In the genomic region with DNA sequence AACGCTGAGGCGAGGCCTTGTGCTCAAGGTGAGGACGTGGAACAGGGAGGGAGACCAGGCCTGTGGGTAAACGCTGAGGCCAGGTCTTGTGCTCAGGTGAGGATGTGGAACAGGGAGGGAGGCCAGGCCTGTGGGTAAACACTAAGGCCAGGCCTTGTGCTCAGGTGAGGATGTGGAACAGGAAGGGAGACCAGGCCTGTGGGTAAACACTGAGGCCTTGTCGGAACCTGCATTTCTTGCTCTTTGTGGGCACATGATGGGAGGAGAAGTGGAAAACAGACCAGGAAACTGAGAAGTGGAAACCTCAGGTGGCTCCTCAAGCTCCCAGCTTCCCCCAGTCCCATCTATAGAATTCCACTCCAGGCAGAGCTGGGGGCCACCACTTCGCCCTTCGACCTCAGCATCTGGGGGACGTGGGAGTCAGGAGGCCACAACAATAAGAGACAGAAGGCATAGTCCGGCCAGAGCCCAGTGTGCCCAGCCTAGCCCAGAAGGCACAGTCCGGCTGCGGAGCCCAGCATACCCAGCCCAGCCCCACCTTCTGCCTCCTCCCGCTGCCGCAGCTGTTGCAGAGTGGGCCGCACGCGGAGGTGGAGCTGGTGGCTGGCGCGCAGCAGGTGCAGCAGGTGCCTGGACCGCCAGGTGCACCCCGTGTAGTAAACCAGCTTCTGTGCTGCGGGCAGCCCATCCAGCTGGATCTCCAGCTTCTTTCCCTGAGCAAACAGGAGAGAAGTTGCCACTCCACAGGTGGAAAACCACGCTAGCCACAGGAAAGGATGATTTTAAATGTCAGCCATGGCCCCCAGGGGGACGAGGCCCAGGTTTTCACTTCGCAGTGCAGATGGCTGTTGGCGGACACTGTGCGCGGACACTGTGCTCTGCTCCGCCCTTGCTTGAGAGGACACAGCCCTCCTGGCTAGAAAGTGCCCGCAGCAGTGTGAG, we compare ENCODE assay signal across 17 cellular contexts. TPM values are rescaled to one million over a fixed set of nuclear protein-coding genes. Genes with fewer than 3 reads are reported as not detected.
DNase-seq lines count a peak whose midpoint lies in the region; ATAC-seq, FAIRE-seq and TF ChIP-seq lines count a peak whose summit lies in the region.
"Had no signal": no experiment of that assay in that cellular context is flagged by ENCODE, and none has a peak within 500 bp of the region (broad histone marks: within the 10 kb centered on the region; RNA-seq: fewer than 3 reads in every experiment).

No MANE protein-coding gene starts in this region.

- dilution Hi-C loops in mammary epithelial cell (cut with HindIII; ENCODE audit: low sequenced_read_pairs): no loop called here

- WGBS in mammary epithelial cell (ENCODE audit: low coverage, missing lambda C conversion rate): 93% methylated on average over 20 of the region's 29 CpGs

- no peaks in the 10 kb centered on the region for H3K9me3 ChIP-seq in mammary epithelial cell (replicated peaks; ENCODE audit: insufficient read depth, low read length)
- H3K9me3 ChIP-seq: esophagus squamous epithelium, heart right ventricle had no signal

- H3K9ac ChIP-seq in mammary epithelial cell (ENCODE audit: insufficient read depth, low read length): no peak overlapping the region

- H3K27ac Mint-ChIP-seq in MCF 10A (ENCODE audit: low read depth, unreplicated experiment) (no peak overlapping the region), WTC11 (peak overlapping the region; percentile 68; the same call in 1 of the 2 replicates), HFFc6 (no peak overlapping the region)
- H3K27ac Mint-ChIP-seq: activated CD8-positive, alpha-beta memory T cell treated with anti-CD3 and anti-CD28 coated beads, Interleukin-2, amount 10 ng/mL, durations not matched to agents 7 days and 5 days; CD4-positive, alpha-beta memory T cell had no signal

- no TSS peak for BruUV-seq in mammary epithelial cell (replicated peaks; lab: Mats Ljungman, UMichigan)
- no TSS peak for BruUV-seq in MCF 10A (replicated peaks; lab: Mats Ljungman, UMichigan)

- H3K36me3 Mint-ChIP-seq in MCF 10A (ENCODE audit: insufficient read depth, unreplicated experiment): no peaks in the 10 kb centered on the region
- H3K36me3 Mint-ChIP-seq in WTC11: no peaks in the 10 kb centered on the region
- no peaks in the 10 kb centered on the region for H3K36me3 Mint-ChIP-seq in HFFc6 (ENCODE audit: low read depth)
- H3K36me3 Mint-ChIP-seq: activated CD8-positive, alpha-beta memory T cell treated with anti-CD3 and anti-CD28 coated beads, Interleukin-2, amount 10 ng/mL, durations not matched to agents 7 days and 5 days; CD4-positive, alpha-beta memory T cell had no signal

- no peaks in the 10 kb centered on the region for H3K27me3 ChIP-seq in mammary epithelial cell (ENCODE audit: insufficient read depth, low read length)
- H3K27me3 ChIP-seq: esophagus squamous epithelium, heart right ventricle had no signal

- in situ Hi-C loops in mammary epithelial cell (cut with MboI; ENCODE audit: low sequenced_read_pairs in 2 of 2): no loop called here

- no peak for DNase-seq in mammary epithelial cell
- no peak for DNase-seq in MCF 10A (ENCODE audit: unreplicated experiment)
- DNase-seq in NCI-H2171 (lab: John Stamatoyannopoulos, UW): peak; percentile 62
- DNase-seq in WTC11 (ENCODE audit: low spot score): no peak
- DNase-seq in ureter (ENCODE audit: low spot score): peak; percentile 65
- DNase-seq in GM19240 (ENCODE audit: insufficient read length, low spot score): no peak
- DNase-seq in H54 (ENCODE audit: insufficient read length, low spot score): no peak
- no peak for DNase-seq in HFFc6
- DNase-seq: 8988T; activated CD8-positive, alpha-beta memory T cell treated with anti-CD3 and anti-CD28 coated beads, Interleukin-2, amount 10 ng/mL, durations not matched to agents 7 days and 5 days; esophagus squamous epithelium; GF-D8; heart right ventricle; kidney had no signal

- H3K4me3 Mint-ChIP-seq in MCF 10A (ENCODE audit: unreplicated experiment) (no peak overlapping the region), WTC11 (no peak overlapping the region), HFFc6 (no peak overlapping the region)
- H3K4me3 Mint-ChIP-seq: activated CD8-positive, alpha-beta memory T cell treated with anti-CD3 and anti-CD28 coated beads, Interleukin-2, amount 10 ng/mL, durations not matched to agents 7 days and 5 days; CD4-positive, alpha-beta memory T cell had no signal

- no peak for ATAC-seq in WTC11
- ATAC-seq: activated CD8-positive, alpha-beta memory T cell treated with anti-CD3 and anti-CD28 coated beads, Interleukin-2, amount 10 ng/mL, durations not matched to agents 7 days and 5 days had no signal

- H3K79me2 ChIP-seq in mammary epithelial cell (ENCODE audit: insufficient read depth, low read length): no peaks in the 10 kb centered on the region

- H3K4me2 ChIP-seq in mammary epithelial cell (ENCODE audit: insufficient read depth, low read depth, low read length): no peak overlapping the region

- H3K27ac ChIP-seq in mammary epithelial cell (ENCODE audit: insufficient read depth, low read depth, low read length): no peak overlapping the region
- H3K27ac ChIP-seq: heart right ventricle, SK-N-MC had no signal

- FAIRE-seq in H54 (lab: Jason Lieb, UNC): no peak
- FAIRE-seq: kidney had no signal

- POLR2A ChIA-PET in MCF 10A (lab: Yijun Ruan, JAX): interaction anchor here (0.6 kb wide), 1 partner anchor 696 kb away, joined by 3 read pairs; no protein-coding TSS in a partner anchor
- POLR2A ChIA-PET in WTC11 (lab: Charles Lee): no interaction called here

- peak overlapping the region; percentile 21 for H2AFZ ChIP-seq in mammary epithelial cell (ENCODE audit: low read depth, low read length)

- CTCF ChIA-PET in mammary epithelial cell (lab: Charles Lee; ENCODE audit: low non-redundant PET) (no interaction called here), MCF 10A (lab: Yijun Ruan, JAX) (interaction anchor here (0.6 to 1.3 kb wide), 3 partner anchors 23 to 299 kb away, joined by 3 read pairs; no protein-coding TSS in a partner anchor), WTC11 (lab: Charles Lee) (interaction anchor here (0.8 to 4.1 kb wide), 8 partner anchors 10 to 70 kb away, joined by 3 to 83 read pairs (median 8); no protein-coding TSS in a partner anchor)

- no peak for TF ChIP-seq POLR2A in H54 (IDR thresholded peaks at IDR 0.05; ENCODE audit: low read depth, low read length)

- H3K27me3 Mint-ChIP-seq in MCF 10A (ENCODE audit: insufficient read depth, unreplicated experiment) (no peaks in the 10 kb centered on the region), WTC11 (ENCODE audit: low read depth) (no peaks in the 10 kb centered on the region), HFFc6 (ENCODE audit: insufficient read depth) (peaks cover 5% of the 10 kb centered on the region)
- H3K27me3 Mint-ChIP-seq: activated CD8-positive, alpha-beta memory T cell treated with anti-CD3 and anti-CD28 coated beads, Interleukin-2, amount 10 ng/mL, durations not matched to agents 7 days and 5 days; CD4-positive, alpha-beta memory T cell had no signal

- H4K20me1 ChIP-seq in mammary epithelial cell (ENCODE audit: insufficient read depth, low read length): no peaks in the 10 kb centered on the region

- H3K9me3 Mint-ChIP-seq in MCF 10A (ENCODE audit: unreplicated experiment) (no peaks in the 10 kb centered on the region), WTC11 (no peaks in the 10 kb centered on the region), HFFc6 (peaks cover 12% of the 10 kb centered on the region; the same call in 1 of the 2 replicates)
- H3K9me3 Mint-ChIP-seq: CD4-positive, alpha-beta memory T cell had no signal

- intact Hi-C loops in mammary epithelial cell (cut with micrococcal nuclease) (loop anchor here (2.0 kb wide), 1 partner anchor 823 kb away; no protein-coding TSS in a partner anchor), MCF 10A (cut with micrococcal nuclease) (no loop called here)

- no peak for TF ChIP-seq CTCF in mammary epithelial cell (conservative IDR thresholded peaks at IDR 0.05 in 1 of 2, IDR thresholded peaks at IDR 0.05 in 1 of 2; ENCODE audit: extremely low read depth in 1 of 2, insufficient read depth in 1 of 2, low read depth in 1 of 2, low read length in 2 of 2)
- no peak for TF ChIP-seq CTCF in MCF 10A (IDR thresholded peaks at IDR 0.05; ENCODE audit: unreplicated experiment)
- no peak for TF ChIP-seq CTCF in WTC11 (IDR thresholded peaks at IDR 0.05)
- TF ChIP-seq CTCF in HFFc6 (IDR thresholded peaks at IDR 0.05): no peak

- H3K4me1 ChIP-seq in mammary epithelial cell (ENCODE audit: insufficient read depth, low read length): peaks cover 10% of the 10 kb centered on the region

- H3K36me3 ChIP-seq in mammary epithelial cell (ENCODE audit: insufficient read depth, low read length): no peaks in the 10 kb centered on the region
- H3K36me3 ChIP-seq: esophagus squamous epithelium, heart right ventricle had no signal

- peaks cover 7% of the 10 kb centered on the region for H3K4me1 Mint-ChIP-seq in MCF 10A (ENCODE audit: insufficient read depth, unreplicated experiment)
- H3K4me1 Mint-ChIP-seq in WTC11: no peaks in the 10 kb centered on the region
- no peaks in the 10 kb centered on the region for H3K4me1 Mint-ChIP-seq in HFFc6 (ENCODE audit: low read depth)
- H3K4me1 Mint-ChIP-seq: activated CD8-positive, alpha-beta memory T cell treated with anti-CD3 and anti-CD28 coated beads, Interleukin-2, amount 10 ng/mL, durations not matched to agents 7 days and 5 days; CD4-positive, alpha-beta memory T cell had no signal

- no peak overlapping the region for H3K4me3 ChIP-seq in mammary epithelial cell (replicated peaks in 1 of 3; ENCODE audit: insufficient read depth in 1 of 3, low read depth in 2 of 3, low read length in 3 of 3)
- H3K4me3 ChIP-seq: esophagus squamous epithelium, heart right ventricle, SK-N-MC had no signal

TF ChIP-seq in WTC11, 78 proteins besides CTCF, POLR2A, EP300 and RAD21:
- no peak for TF ChIP-seq JAZF1 (CRISPR knock-in tag; IDR thresholded peaks at IDR 0.05)
- TF ChIP-seq, protein P1, sequence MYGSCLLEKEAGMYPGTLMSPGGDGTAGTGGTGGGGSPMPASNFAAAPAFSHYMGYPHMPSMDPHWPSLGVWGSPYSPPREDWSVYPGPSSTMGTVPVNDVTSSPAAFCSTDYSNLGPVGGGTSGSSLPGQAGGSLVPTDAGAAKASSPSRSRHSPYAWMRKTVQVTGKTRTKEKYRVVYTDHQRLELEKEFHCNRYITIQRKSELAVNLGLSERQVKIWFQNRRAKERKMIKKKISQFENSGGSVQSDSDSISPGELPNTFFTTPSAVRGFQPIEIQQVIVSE (CRISPR knock-in tag; IDR thresholded peaks at IDR 0.05; ENCODE audit: borderline replicate concordance): no peak

RNA-seq across cellular contexts. Expression of a gene that starts 17.5 kb away (rescaled TPM):
- not detected for total RNA-seq in mammary epithelial cell
- polyA plus RNA-seq in mammary epithelial cell: 0.01 TPM
- not detected for polyA minus RNA-seq in mammary epithelial cell
- not detected in 2 replicates for total RNA-seq in MCF 10A (2022)
- total RNA-seq in WTC11 (2021): 0.57 to 0.98 TPM (median 0.69 TPM) in 3 replicates
- 0.52 TPM for total RNA-seq in ureter
- not detected for total RNA-seq in HFFc6 (2021; fragmentation: NEBNext Ultra II Directional; extraction: Animal tissue kit (Norgen Biotek cat#: 25700))
- total RNA-seq: activated CD8-positive, alpha-beta memory T cell treated with anti-CD3 and anti-CD28 coated beads, Interleukin-2, amount 10 ng/mL, durations not matched to agents 7 days and 5 days; CD4-positive, alpha-beta memory T cell; pulmonary artery endothelial cell had no signal
- polyA plus RNA-seq: CD4-positive, alpha-beta memory T cell had no signal

Comparison
In these comparisons a context has a peak if more than half of its experiments do, and no peak if none do; other contexts are left out.
1. DNase-seq: peak in NCI-H2171 (single experiment) and ureter (single experiment); none in mammary epithelial cell (single experiment), MCF 10A (single experiment), WTC11 (single experiment), GM19240 (single experiment), H54 (single experiment) and HFFc6 (single experiment).